Comparison of ENCODE assay signal across 10 cellular contexts in genomic region chr7:70736715-70737460, GRCh38.
DNase-seq lines count a peak whose midpoint lies in the region; ATAC-seq, FAIRE-seq and TF ChIP-seq lines count a peak whose summit lies in the region.
"Had no signal": no experiment of that assay in that cellular context is flagged by ENCODE, and none has a peak within 500 bp of the region (broad histone marks: within the 10 kb centered on the region; RNA-seq: fewer than 3 reads in every experiment).

No MANE protein-coding gene starts in this region.

- no peaks in the 10 kb centered on the region for H3K36me3 Mint-ChIP-seq in CD4-positive, alpha-beta memory T cell
- peaks cover 0 to 2% (median 0%) of the 10 kb centered on the region in 3 donors for H3K36me3 Mint-ChIP-seq in naive thymus-derived CD8-positive, alpha-beta T cell

- no peak overlapping the region for H3K27ac ChIP-seq in CD4-positive, alpha-beta memory T cell (ENCODE audit: low read depth, low read length)
- H3K27ac ChIP-seq in esophagus squamous epithelium (peak overlapping the region; percentile 10 to 81 (median 54)), pancreas (peak overlapping the region in 2 of 4 donors; percentile 10 to 20), thyroid gland (no peak overlapping the region)

- ATAC-seq in pancreas, result peak in 3 of 4 donors; percentile 22 to 67 (median 62)
- no peak for ATAC-seq in naive thymus-derived CD8-positive, alpha-beta T cell

- H3K4me1 ChIP-seq in CD4-positive, alpha-beta memory T cell (ENCODE audit: insufficient read depth, low read length), result no peaks in the 10 kb centered on the region
- H3K4me1 ChIP-seq in esophagus squamous epithelium, result peaks cover 5 to 90% (median 38%) of the 10 kb centered on the region in 3 donors
- H3K4me1 ChIP-seq in pancreas, result peaks cover 0 to 2% (median 0%) of the 10 kb centered on the region in 3 donors
- H3K4me1 ChIP-seq in thyroid gland, result peaks cover 0 to 9% of the 10 kb centered on the region in 2 donors

- H3K4me3 Mint-ChIP-seq in CD4-positive, alpha-beta memory T cell, result peak overlapping the region in 7 of 8 donors; percentile 11 to 77 (median 59)
- H3K4me3 Mint-ChIP-seq in naive thymus-derived CD8-positive, alpha-beta T cell, result peak overlapping the region in 5 of 10 donors; percentile 11 to 42 (median 25)

- no peak overlapping the region for H3K4me3 ChIP-seq in CD4-positive, alpha-beta memory T cell (ENCODE audit: low read length in 2 of 2)
- H3K4me3 ChIP-seq in esophagus squamous epithelium, result peak overlapping the region in 2 of 4 donors; percentile 12 to 41
- H3K4me3 ChIP-seq in pancreas, result peak overlapping the region in 2 of 4 donors; percentile 11 to 26
- no peak overlapping the region for H3K4me3 ChIP-seq in lower leg skin (ENCODE audit: low read depth, poor library complexity, severe bottlenecking)
- no peak overlapping the region for H3K4me3 ChIP-seq in thyroid gland (replicated peaks in 1 of 3)

- CTCF ChIA-PET in CD4-positive, alpha-beta memory T cell (lab: Charles Lee; ENCODE audit: partially characterized antibody), result no interaction called here

- H3K4me1 Mint-ChIP-seq in CD4-positive, alpha-beta memory T cell, result peaks cover 27 to 69% (median 47%) of the 10 kb centered on the region in 4 donors
- peaks cover 2 to 33% (median 6%) of the 10 kb centered on the region in 4 donors for H3K4me1 Mint-ChIP-seq in naive thymus-derived CD8-positive, alpha-beta T cell

- POLR2A ChIA-PET in CD4-positive, alpha-beta memory T cell (lab: Charles Lee; ENCODE audit: partially characterized antibody), result no interaction called here
- POLR2A ChIA-PET in naive thymus-derived CD8-positive, alpha-beta T cell (lab: Charles Lee), result no interaction called here

- no peak for DNase-seq in CD4-positive, alpha-beta memory T cell
- peak; percentile 33 for DNase-seq in OCI-M1 (lab: John Stamatoyannopoulos, UW)
- DNase-seq in esophagus squamous epithelium (lab: John Stamatoyannopoulos, UW), result no peak
- no peak for DNase-seq in pancreas
- DNase-seq in naive thymus-derived CD8-positive, alpha-beta T cell, result no peak
- no peak for DNase-seq in effector CD8-positive, alpha-beta T cell (lab: John Stamatoyannopoulos, UW)
- no peak for DNase-seq in lower leg skin (ENCODE audit: low spot score in 2 of 2)
- DNase-seq in thyroid gland, result no peak
- DNase-seq: activated T-cell treated with anti-CD3 and anti-CD28 coated beads for 4 hours; stimulated activated naive CD4-positive, alpha-beta T cell had no signal

- intact Hi-C loops in CD4-positive, alpha-beta memory T cell (cut with micrococcal nuclease), result no loop called here
- intact Hi-C loops in esophagus squamous epithelium (cut with DNase I), result no loop called here
- intact Hi-C loops in pancreas (cut with DNase I), result no loop called here
- intact Hi-C loops in lower leg skin (cut with DNase I; ENCODE audit: low total_unique reads), result no loop called here
- intact Hi-C loops in thyroid gland (cut with DNase I), result no loop called here

- H3K36me3 ChIP-seq in CD4-positive, alpha-beta memory T cell (ENCODE audit: insufficient read depth, low read length), result no peaks in the 10 kb centered on the region
- H3K36me3 ChIP-seq in esophagus squamous epithelium, result no peaks in the 10 kb centered on the region
- H3K36me3 ChIP-seq in pancreas, result no peaks in the 10 kb centered on the region
- H3K36me3 ChIP-seq in thyroid gland, result no peaks in the 10 kb centered on the region

- H3K9me3 ChIP-seq in CD4-positive, alpha-beta memory T cell (ENCODE audit: control insufficient read depth in 1 of 2, low read length in 2 of 2), result no peaks in the 10 kb centered on the region
- H3K9me3 ChIP-seq in esophagus squamous epithelium, result no peaks in the 10 kb centered on the region
- no peaks in the 10 kb centered on the region for H3K9me3 ChIP-seq in pancreas
- no peaks in the 10 kb centered on the region for H3K9me3 ChIP-seq in thyroid gland

- peak overlapping the region in 5 of 7 donors; percentile 5 to 84 (median 48) for H3K27ac Mint-ChIP-seq in CD4-positive, alpha-beta memory T cell
- H3K27ac Mint-ChIP-seq in naive thymus-derived CD8-positive, alpha-beta T cell, result peak overlapping the region in 2 of 10 donors; percentile 11 to 29

- no peaks in the 10 kb centered on the region for H3K27me3 Mint-ChIP-seq in CD4-positive, alpha-beta memory T cell
- H3K27me3 Mint-ChIP-seq in naive thymus-derived CD8-positive, alpha-beta T cell, result no peaks in the 10 kb centered on the region

- H3K9me3 Mint-ChIP-seq in CD4-positive, alpha-beta memory T cell, result peaks cover 0 to 3% (median 0%) of the 10 kb centered on the region in 8 donors
- peaks cover 0 to 2% (median 0%) of the 10 kb centered on the region in 9 donors for H3K9me3 Mint-ChIP-seq in naive thymus-derived CD8-positive, alpha-beta T cell

- TF ChIP-seq CTCF in esophagus squamous epithelium (IDR thresholded peaks at IDR 0.05) (no peak), pancreas (IDR thresholded peaks at IDR 0.05) (no peak), lower leg skin (IDR thresholded peaks at IDR 0.05) (no peak), thyroid gland (IDR thresholded peaks at IDR 0.05) (no peak)

- TF ChIP-seq POLR2A in esophagus squamous epithelium (IDR thresholded peaks at IDR 0.05) (no peak), lower leg skin (IDR thresholded peaks at IDR 0.05) (no peak), thyroid gland (IDR thresholded peaks at IDR 0.05) (no peak)

- 17 to 30% methylated on average over 11 of the region's 11 CpGs for WGBS in esophagus squamous epithelium, 2 donors
- 37 to 48% methylated on average over 11 of the region's 11 CpGs for WGBS in pancreas, 2 donors
- 21 to 24% methylated on average over 11 of the region's 11 CpGs for WGBS in lower leg skin, 2 donors
- WGBS in thyroid gland, 2 donors, result 52 to 65% methylated on average over 11 of the region's 11 CpGs

- no peak for FAIRE-seq in pancreas (lab: Jason Lieb, UNC)

- no peaks in the 10 kb centered on the region for H3K27me3 ChIP-seq in CD4-positive, alpha-beta memory T cell (ENCODE audit: insufficient read depth, low read length)
- H3K27me3 ChIP-seq in esophagus squamous epithelium (no peaks in the 10 kb centered on the region), pancreas (no peaks in the 10 kb centered on the region), thyroid gland (no peaks in the 10 kb centered on the region)

Comparison
In these comparisons a context has a peak if more than half of its experiments do, and no peak if none do; other contexts are left out.
1. H3K27ac ChIP-seq: peak in esophagus squamous epithelium (4 of 4); none in CD4-positive, alpha-beta memory T cell (single experiment) and thyroid gland (0 of 3).
2. ATAC-seq: peak in pancreas (3 of 4); none in naive thymus-derived CD8-positive, alpha-beta T cell (0 of 2).